ENCODE assay signal across 23 cellular contexts in genomic region chr15:34494084-34494399, GRCh38. TPM values are rescaled to one million over a fixed set of nuclear protein-coding genes. Genes with fewer than 3 reads are reported as not detected.
DNase-seq lines count a peak whose midpoint lies in the region; ATAC-seq lines count a peak whose summit lies in the region.
"Had no signal": no experiment of that assay in that cellular context is flagged by ENCODE, and none has a peak within 500 bp of the region (broad histone marks: within the 10 kb centered on the region; RNA-seq: fewer than 3 reads in every experiment).

No MANE protein-coding gene starts in this region.

- H3K4ac ChIP-seq in trophoblast cell (ENCODE audit: low read depth, low read length) = no peak overlapping the region

- no peak overlapping the region for H3K18ac ChIP-seq in trophoblast cell (ENCODE audit: low read length)

- H3K27ac Mint-ChIP-seq in naive thymus-derived CD8-positive, alpha-beta T cell = no peak overlapping the region
- H3K27ac Mint-ChIP-seq: CD8-positive, alpha-beta T cell; dendritic cell treated with granulocyte-macrophage colony-stimulating factor and Interleukin-4, amounts not matched to agents 40 ng/mL and 50 ng/mL, for 4 days; memory B cell; naive thymus-derived CD4-positive, alpha-beta T cell had no signal

- H3K27ac ChIP-seq in HUES64 (ENCODE audit: low read depth, low read length) (no peak overlapping the region), trophoblast cell (ENCODE audit: low read depth, low read length) (no peak overlapping the region)
- H3K27ac ChIP-seq: adrenal gland, sigmoid colon had no signal

- H3K4me1 ChIP-seq in HUES64 (ENCODE audit: insufficient read depth, low read length) = no peaks in the 10 kb centered on the region
- peaks cover 2 to 7% of the 10 kb centered on the region in 2 experiments for H3K4me1 ChIP-seq in trophoblast cell (ENCODE audit: control insufficient read depth in 1 of 2, insufficient read depth in 2 of 2, low read length in 2 of 2)
- H3K4me1 ChIP-seq: HAP-1 had no signal

- H3K27me3 ChIP-seq in H7 (ENCODE audit: control insufficient read depth, insufficient read depth, low read length) (peaks cover 69% of the 10 kb centered on the region), HUES64 (ENCODE audit: insufficient read depth, low read length) (peaks cover 72% of the 10 kb centered on the region), trophoblast cell (ENCODE audit: insufficient read depth, low read length) (peaks cover 32% of the 10 kb centered on the region)

- no peak for ATAC-seq in GM18858 (IDR thresholded peaks at IDR 0.05; ENCODE audit: unreplicated experiment)
- no peak for ATAC-seq in naive thymus-derived CD8-positive, alpha-beta T cell
- ATAC-seq: CD8-positive, alpha-beta T cell; K562; naive thymus-derived CD4-positive, alpha-beta T cell had no signal

- no peak overlapping the region for H2AK5ac ChIP-seq in trophoblast cell (ENCODE audit: low read length)

- H3K36me3 ChIP-seq in H7 (replicated peaks; ENCODE audit: control insufficient read depth, insufficient read depth, low read length) (no peaks in the 10 kb centered on the region), HUES64 (ENCODE audit: insufficient read depth, low read length) (no peaks in the 10 kb centered on the region), trophoblast cell (ENCODE audit: control insufficient read depth in 1 of 2, insufficient read depth in 2 of 2, low read length in 2 of 2) (no peaks in the 10 kb centered on the region)
- H3K36me3 ChIP-seq: adrenal gland, HAP-1, sigmoid colon had no signal

- no peak for DNase-seq in H7
- DNase-seq in trophoblast cell = no peak
- DNase-seq in germinal center (ENCODE audit: low spot score) = no peak
- no peak for DNase-seq in naive thymus-derived CD8-positive, alpha-beta T cell
- DNase-seq: activated CD4-positive, CD25-positive, alpha-beta regulatory T cell treated with anti-CD3 and anti-CD28 coated beads, Interleukin-2, amount 50 U/mL, for 72 hours; activated naive CD4-positive, alpha-beta T cell; activated T-cell treated with anti-CD3 and anti-CD28 coated beads, Interleukin-2, amount 50 U/mL, for 1 hour; adrenal gland; CD8-positive, alpha-beta T cell; GDM1; islet precursor cell; naive thymus-derived CD4-positive, alpha-beta T cell; NCI-H1694; NCI-H2171; NCI-H526; sigmoid colon had no signal

- H2BK120ac ChIP-seq in trophoblast cell (ENCODE audit: insufficient read depth, low read length, poor library complexity) = no peak overlapping the region

- peaks cover 0 to 20% (median 14%) of the 10 kb centered on the region in 9 donors for H3K9me3 Mint-ChIP-seq in naive thymus-derived CD8-positive, alpha-beta T cell
- H3K9me3 Mint-ChIP-seq: CD8-positive, alpha-beta T cell had no signal

- peaks cover 0 to 10% (median 6%) of the 10 kb centered on the region in 4 donors for H3K4me1 Mint-ChIP-seq in naive thymus-derived CD8-positive, alpha-beta T cell

- POLR2A ChIA-PET in naive thymus-derived CD8-positive, alpha-beta T cell (lab: Charles Lee) = no interaction called here

- no peak overlapping the region for H2BK12ac ChIP-seq in trophoblast cell (ENCODE audit: low read length)

- no peak overlapping the region for H4K12ac ChIP-seq in trophoblast cell (ENCODE audit: low read depth, low read length)

- H3K4me3 ChIP-seq in H7 (ENCODE audit: insufficient read depth, low read depth, low read length) = peak overlapping the region; percentile 40
- peak overlapping the region; percentile 47 for H3K4me3 ChIP-seq in HUES64 (ENCODE audit: low read length)
- peak overlapping the region; percentile 30 for H3K4me3 ChIP-seq in iPS-11a (ENCODE audit: low read depth, low read length)
- H3K4me3 ChIP-seq in trophoblast cell (ENCODE audit: low read depth, low read length) = no peak overlapping the region
- H3K4me3 ChIP-seq: adrenal gland, HAP-1, K562 had no signal

- no peaks in the 10 kb centered on the region for H3K79me1 ChIP-seq in trophoblast cell (ENCODE audit: low read length)

- WGBS in HUES64 = 4% methylated on average over 20 of the region's 20 CpGs
- WGBS in trophoblast cell (ENCODE audit: extremely low coverage, insufficient coverage, insufficient read length) = no CpG with 5 or more reads among the region's 20 CpGs

- peaks cover 41 to 65% (median 53%) of the 10 kb centered on the region in 5 donors for H3K27me3 Mint-ChIP-seq in naive thymus-derived CD8-positive, alpha-beta T cell

- H3K4me2 ChIP-seq in trophoblast cell (ENCODE audit: low read length) = peak overlapping the region; percentile 36

- no peak overlapping the region for H3K9ac ChIP-seq in HUES64 (ENCODE audit: low read depth, low read length)
- H3K9ac ChIP-seq in trophoblast cell (ENCODE audit: low read length) = no peak overlapping the region

- H3K9me3 ChIP-seq in HUES64 (ENCODE audit: insufficient read depth, low read depth, low read length) (no peaks in the 10 kb centered on the region), trophoblast cell (ENCODE audit: insufficient read depth, low read depth, low read length) (peaks cover 14% of the 10 kb centered on the region)
- H3K9me3 ChIP-seq: adrenal gland, HAP-1 had no signal

- no peak overlapping the region for H3K23ac ChIP-seq in trophoblast cell (ENCODE audit: low read length)

- no peak overlapping the region for H3K14ac ChIP-seq in trophoblast cell (ENCODE audit: low read length)

- no peak overlapping the region for H2AFZ ChIP-seq in trophoblast cell (ENCODE audit: insufficient read depth, low read length, poor library complexity)

- H2BK5ac ChIP-seq in trophoblast cell (ENCODE audit: low read depth, low read length, poor library complexity) = no peak overlapping the region

- H4K91ac ChIP-seq in trophoblast cell (ENCODE audit: low read depth, low read length) = no peak overlapping the region

- H3K36me3 Mint-ChIP-seq in naive thymus-derived CD8-positive, alpha-beta T cell = peaks cover 0 to 13% (median 2%) of the 10 kb centered on the region in 3 donors
- H3K36me3 Mint-ChIP-seq: CD8-positive, alpha-beta T cell; memory B cell had no signal

- no peak overlapping the region for H4K8ac ChIP-seq in trophoblast cell (ENCODE audit: low read depth, low read length)

- H3K4me3 Mint-ChIP-seq in naive thymus-derived CD8-positive, alpha-beta T cell = peak overlapping the region in 1 of 10 donors; percentile 10
- H3K4me3 Mint-ChIP-seq: CD8-positive, alpha-beta T cell; dendritic cell treated with granulocyte-macrophage colony-stimulating factor and Interleukin-4, amounts not matched to agents 40 ng/mL and 50 ng/mL, for 4 days; memory B cell had no signal

- H3K79me2 ChIP-seq in trophoblast cell (ENCODE audit: control insufficient read depth, insufficient read depth, low read length, poor library complexity) = no peaks in the 10 kb centered on the region

RNA-seq across cellular contexts. Expression of gene GOLGA8A, which starts 56.4 kb away (rescaled TPM):
- 9.7 and 16.7 TPM in 2 replicates for total RNA-seq in H7 (2014; rRNA removed; shearing (Covaris generic))
- 9.8 TPM for polyA plus RNA-seq in HUES64 (2013, experiment 1 of 2)
- polyA plus RNA-seq in HUES64 (2013, experiment 2 of 2) = 11.0 TPM
- polyA plus RNA-seq in trophoblast cell (2013) = 9.7 and 10.0 TPM in 2 replicates
- total RNA-seq in naive thymus-derived CD8-positive, alpha-beta T cell = 100 to 1,000 TPM; 242 to 250 TPM
- 1 to 10 TPM; 1.5 to 2.0 (median 1.9) TPM for polyA plus RNA-seq in naive thymus-derived CD8-positive, alpha-beta T cell

Comparison
In these comparisons a context has a peak if more than half of its experiments do, and no peak if none do; other contexts are left out.
1. RNA of gene GOLGA8A, which starts 56.4 kb away (total RNA-seq): 242 to 250 TPM in naive thymus-derived CD8-positive, alpha-beta T cell; 9.7 to 16.7 TPM in H7; every median in the first group is over 10 times any median in the second.